Comparison of ENCODE assay signal across 17 cellular contexts in the genomic region with DNA sequence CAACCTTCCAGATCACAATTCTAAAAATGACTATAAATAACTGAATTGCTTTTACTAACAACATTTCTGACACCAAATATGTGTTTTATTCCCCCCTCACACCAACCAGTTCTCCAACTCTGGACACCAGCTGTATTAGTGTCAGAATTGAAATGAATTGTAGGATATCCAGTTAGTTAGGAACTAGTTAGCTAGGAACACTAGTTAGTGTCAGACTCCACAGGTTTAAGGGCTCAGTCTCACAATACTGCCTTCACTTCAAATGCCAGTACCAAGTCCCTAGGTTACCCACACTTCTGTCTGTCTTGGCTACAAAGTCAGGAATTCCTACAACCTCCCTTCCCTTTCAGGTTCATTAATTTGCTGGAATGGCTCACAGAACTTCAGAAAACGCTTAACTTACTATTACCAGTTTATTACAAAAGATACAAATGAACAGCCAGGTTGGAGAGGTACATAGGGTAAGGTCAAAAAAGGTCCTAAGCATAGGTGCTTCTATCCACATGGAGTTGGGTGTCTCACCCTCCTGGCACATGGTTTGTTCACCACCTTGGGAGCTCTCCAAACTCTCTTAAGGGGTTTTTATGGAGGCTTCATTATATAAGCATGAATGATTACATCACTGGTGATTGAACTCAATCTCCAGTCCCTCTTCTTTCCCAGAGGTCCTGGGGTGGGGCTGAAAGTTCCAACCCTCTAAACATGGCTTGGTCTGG. TPM values are rescaled to one million over a fixed set of nuclear protein-coding genes. Genes with fewer than 3 reads are reported as not detected.
A peak's percentile ranks its signal among the peaks of the same experiment; 100 is the strongest.
DNase-seq lines count a peak whose midpoint lies in the region; ATAC-seq and TF ChIP-seq lines count a peak whose summit lies in the region.
"Had no signal": no experiment of that assay in that cellular context is flagged by ENCODE, and none has a peak within 500 bp of the region (broad histone marks: within the 10 kb centered on the region; RNA-seq: fewer than 3 reads in every experiment).

No MANE protein-coding gene starts in this region.

- no peaks in the 10 kb centered on the region for H3K27me3 Mint-ChIP-seq in activated CD8-positive, alpha-beta T cell treated with anti-CD3 and anti-CD28 coated beads, Interleukin-2, amount 10 ng/mL, durations not matched to agents 7 days and 5 days (ENCODE audit: low read depth)

- peaks cover 24% of the 10 kb centered on the region for H3K4me1 Mint-ChIP-seq in activated CD8-positive, alpha-beta T cell treated with anti-CD3 and anti-CD28 coated beads, Interleukin-2, amount 10 ng/mL, durations not matched to agents 7 days and 5 days (ENCODE audit: low read depth)

- peaks cover 30% of the 10 kb centered on the region for H3K36me3 Mint-ChIP-seq in activated CD8-positive, alpha-beta T cell treated with anti-CD3 and anti-CD28 coated beads, Interleukin-2, amount 10 ng/mL, durations not matched to agents 7 days and 5 days (ENCODE audit: low read depth)

- DNase-seq in ACHN (peak; percentile 54), ELR (ENCODE audit: low read depth) (peak; percentile 8), astrocyte of the cerebellum (ENCODE audit: low read depth) (peak; percentile 12), kidney tubule cell (ENCODE audit: low spot score) (peak; percentile 68), amygdala (lab: John Stamatoyannopoulos, UW) (no peak), T-helper 9 cell (no peak)
- DNase-seq in activated CD8-positive, alpha-beta T cell treated with anti-CD3 and anti-CD28 coated beads, Interleukin-2, amount 10 ng/mL, durations not matched to agents 7 days and 5 days = no peak
- DNase-seq: activated CD4-positive, alpha-beta T cell treated with anti-CD3 and anti-CD28 coated beads, Interleukin-2, amount 50 U/mL, for 1 hour; activated naive CD4-positive, alpha-beta T cell treated with anti-CD3 and anti-CD28 coated beads, Interleukin-2, amount 10 ng/mL, durations not matched to agents 7 days and 5 days; GF-D8; heart left ventricle; NCI-H1417; occipital lobe; RPMI8226 had no signal

- in situ Hi-C loops in ACHN (cut with HindIII; ENCODE audit: low pct_ligation_motif_present, low pct_unique_long_range_greater_than_20kb, low sequenced_read_pairs) = no loop called here
- in situ Hi-C loops in astrocyte of the cerebellum (cut with HindIII; ENCODE audit: low sequenced_read_pairs) = no loop called here

- POLR2A ChIA-PET in activated CD8-positive, alpha-beta T cell treated with anti-CD3 and anti-CD28 coated beads, Interleukin-2, amount 10 ng/mL, durations not matched to agents 7 days and 5 days (lab: Charles Lee) = interaction anchor here (0.8 to 1.6 kb wide), 2 partner anchors 14 to 58 kb away, joined by 3 to 4 read pairs; partner anchors contain the start of gene PRPF38B

- H3K9me3 Mint-ChIP-seq in activated CD8-positive, alpha-beta T cell treated with anti-CD3 and anti-CD28 coated beads, Interleukin-2, amount 10 ng/mL, durations not matched to agents 7 days and 5 days (ENCODE audit: insufficient read depth) = no peaks in the 10 kb centered on the region
- H3K9me3 Mint-ChIP-seq: activated naive CD4-positive, alpha-beta T cell treated with anti-CD3 and anti-CD28 coated beads, Interleukin-2, amount 10 ng/mL, durations not matched to agents 7 days and 5 days had no signal

- no peak overlapping the region for H3K4me3 ChIP-seq in astrocyte of the cerebellum (ENCODE audit: low read depth, low read length)
- H3K4me3 ChIP-seq: esophagus muscularis mucosa, heart left ventricle had no signal

- CTCF ChIA-PET in activated CD8-positive, alpha-beta T cell treated with anti-CD3 and anti-CD28 coated beads, Interleukin-2, amount 10 ng/mL, durations not matched to agents 7 days and 5 days (lab: Charles Lee) = interaction anchor here (1.1 to 2.1 kb wide), 2 partner anchors 16 to 46 kb away, joined by 3 to 4 read pairs; no protein-coding TSS in a partner anchor

- no peak overlapping the region for H3K27ac Mint-ChIP-seq in activated CD8-positive, alpha-beta T cell treated with anti-CD3 and anti-CD28 coated beads, Interleukin-2, amount 10 ng/mL, durations not matched to agents 7 days and 5 days
- H3K27ac Mint-ChIP-seq: activated naive CD4-positive, alpha-beta T cell treated with anti-CD3 and anti-CD28 coated beads, Interleukin-2, amount 10 ng/mL, durations not matched to agents 7 days and 5 days had no signal

- no peak for TF ChIP-seq CTCF in astrocyte of the cerebellum (IDR thresholded peaks at IDR 0.05; ENCODE audit: low read depth, low read length, missing control alignments)

- no peak overlapping the region for H3K4me3 Mint-ChIP-seq in activated CD8-positive, alpha-beta T cell treated with anti-CD3 and anti-CD28 coated beads, Interleukin-2, amount 10 ng/mL, durations not matched to agents 7 days and 5 days
- H3K4me3 Mint-ChIP-seq: activated naive CD4-positive, alpha-beta T cell treated with anti-CD3 and anti-CD28 coated beads, Interleukin-2, amount 10 ng/mL, durations not matched to agents 7 days and 5 days had no signal

- no peak for ATAC-seq in activated CD8-positive, alpha-beta T cell treated with anti-CD3 and anti-CD28 coated beads, Interleukin-2, amount 10 ng/mL, durations not matched to agents 7 days and 5 days
- no peak for ATAC-seq in HG02970 (IDR thresholded peaks at IDR 0.05; ENCODE audit: low FRiP score, unreplicated experiment)
- ATAC-seq: heart left ventricle had no signal

RNA-seq across cellular contexts. Expression of gene STXBP3, which starts 4.2 kb away (rescaled TPM):
- 10 to 100 TPM; 41.8 to 44.3 TPM for total RNA-seq in activated CD8-positive, alpha-beta T cell treated with anti-CD3 and anti-CD28 coated beads, Interleukin-2, amount 10 ng/mL, durations not matched to agents 7 days and 5 days

RNA-seq across cellular contexts. Expression of gene FNDC7, which starts 37.9 kb away (rescaled TPM):
- not detected for total RNA-seq in activated CD8-positive, alpha-beta T cell treated with anti-CD3 and anti-CD28 coated beads, Interleukin-2, amount 10 ng/mL, durations not matched to agents 7 days and 5 days
- total RNA-seq: esophagus muscularis mucosa, LHCN-M2, occipital lobe had no signal

RNA-seq across cellular contexts. Expression of gene PRPF38B, which starts 58.5 kb away (rescaled TPM):
- total RNA-seq in activated CD8-positive, alpha-beta T cell treated with anti-CD3 and anti-CD28 coated beads, Interleukin-2, amount 10 ng/mL, durations not matched to agents 7 days and 5 days = 10 to 100 TPM; 66.8 to 69.1 TPM

Comparison
In these comparisons a context has a peak if more than half of its experiments do, and no peak if none do; other contexts are left out.
1. DNase-seq: peak in ACHN (single experiment), ELR (single experiment), astrocyte of the cerebellum (single experiment) and kidney tubule cell (single experiment); none in amygdala (0 of 56), activated CD8-positive, alpha-beta T cell treated with anti-CD3 and anti-CD28 coated beads, Interleukin-2, amount 10 ng/mL, durations not matched to agents 7 days and 5 days (single experiment) and T-helper 9 cell (single experiment).